9 cellular contexts compared by ENCODE assay signal in genomic region chr7:73971701-73972341, GRCh38. TPM values are rescaled to one million over a fixed set of nuclear protein-coding genes. Genes with fewer than 3 reads are reported as not detected.
DNase-seq lines count a peak whose midpoint lies in the region; ATAC-seq and TF ChIP-seq lines count a peak whose summit lies in the region.
"Had no signal": no experiment of that assay in that cellular context is flagged by ENCODE, and none has a peak within 500 bp of the region (broad histone marks: within the 10 kb centered on the region; RNA-seq: fewer than 3 reads in every experiment).

No MANE protein-coding gene starts in this region.

- no peak overlapping the region for H3K27ac Mint-ChIP-seq in progenitor cell of endocrine pancreas
- no peak overlapping the region for H3K27ac Mint-ChIP-seq in activated CD8-positive, alpha-beta T cell treated with anti-CD3 and anti-CD28 coated beads for 36 hours
- no peak overlapping the region for H3K27ac Mint-ChIP-seq in activated CD4-positive, alpha-beta T cell treated with anti-CD3 and anti-CD28 coated beads for 36 hours

- H3K9me3 Mint-ChIP-seq in progenitor cell of endocrine pancreas (ENCODE audit: low read depth) = no peaks in the 10 kb centered on the region
- no peaks in the 10 kb centered on the region for H3K9me3 Mint-ChIP-seq in activated CD8-positive, alpha-beta T cell treated with anti-CD3 and anti-CD28 coated beads for 36 hours
- no peaks in the 10 kb centered on the region for H3K9me3 Mint-ChIP-seq in activated CD4-positive, alpha-beta T cell treated with anti-CD3 and anti-CD28 coated beads for 36 hours (ENCODE audit: low read depth)

- no peak overlapping the region for H3K4me3 Mint-ChIP-seq in progenitor cell of endocrine pancreas (ENCODE audit: low read depth)
- H3K4me3 Mint-ChIP-seq in activated CD8-positive, alpha-beta T cell treated with anti-CD3 and anti-CD28 coated beads for 36 hours = no peak overlapping the region
- no peak overlapping the region for H3K4me3 Mint-ChIP-seq in activated CD4-positive, alpha-beta T cell treated with anti-CD3 and anti-CD28 coated beads for 36 hours

- H3K9me3 ChIP-seq in PC-3 (ENCODE audit: low read length) = no peaks in the 10 kb centered on the region

- H3K36me3 Mint-ChIP-seq in progenitor cell of endocrine pancreas (ENCODE audit: insufficient read depth) = no peaks in the 10 kb centered on the region
- H3K36me3 Mint-ChIP-seq in activated CD8-positive, alpha-beta T cell treated with anti-CD3 and anti-CD28 coated beads for 36 hours (ENCODE audit: low read depth) = no peaks in the 10 kb centered on the region
- H3K36me3 Mint-ChIP-seq in activated CD4-positive, alpha-beta T cell treated with anti-CD3 and anti-CD28 coated beads for 36 hours (ENCODE audit: low read depth) = no peaks in the 10 kb centered on the region

- DNase-seq in GM13976 (ENCODE audit: low spot score) = peak; percentile 42
- DNase-seq in PC-3 = peak; percentile 43
- no peak for DNase-seq in progenitor cell of endocrine pancreas (ENCODE audit: low spot score, unreplicated experiment)
- no peak for DNase-seq in GF-D8 (lab: John Stamatoyannopoulos, UW)
- DNase-seq in HuH-7 (ENCODE audit: low spot score) = no peak
- no peak for DNase-seq in activated CD8-positive, alpha-beta T cell treated with anti-CD3 and anti-CD28 coated beads for 36 hours
- DNase-seq in activated CD4-positive, alpha-beta T cell treated with anti-CD3 and anti-CD28 coated beads for 36 hours = no peak
- DNase-seq: activated gamma-delta T cell had no signal

- no peak overlapping the region for H2AFZ ChIP-seq in PC-3 (ENCODE audit: low read length)

- no peaks in the 10 kb centered on the region for H3K79me2 ChIP-seq in PC-3 (ENCODE audit: low read length)

- peaks cover 9% of the 10 kb centered on the region for H3K4me1 Mint-ChIP-seq in progenitor cell of endocrine pancreas (ENCODE audit: low read depth)
- no peaks in the 10 kb centered on the region for H3K4me1 Mint-ChIP-seq in activated CD8-positive, alpha-beta T cell treated with anti-CD3 and anti-CD28 coated beads for 36 hours (ENCODE audit: low read depth)
- H3K4me1 Mint-ChIP-seq in activated CD4-positive, alpha-beta T cell treated with anti-CD3 and anti-CD28 coated beads for 36 hours = no peaks in the 10 kb centered on the region

- no peaks in the 10 kb centered on the region for H4K20me1 ChIP-seq in PC-3 (ENCODE audit: low read length)

- intact Hi-C loops in PC-3 (cut with micrococcal nuclease) = no loop called here
- intact Hi-C loops in activated CD8-positive, alpha-beta T cell treated with anti-CD3 and anti-CD28 coated beads for 36 hours (cut with micrococcal nuclease) = no loop called here
- intact Hi-C loops in activated CD4-positive, alpha-beta T cell treated with anti-CD3 and anti-CD28 coated beads for 36 hours (cut with DNase I, micrococcal nuclease) = no loop called here

- no TSS peak for BruUV-seq in PC-3 (replicated peaks; lab: Mats Ljungman, UMichigan)

- POLR2A ChIA-PET in PC-3 (lab: Charles Lee; ENCODE audit: unreplicated experiment) = no interaction called here
- POLR2A ChIA-PET in activated CD8-positive, alpha-beta T cell treated with anti-CD3 and anti-CD28 coated beads for 36 hours (lab: Charles Lee) = no interaction called here
- POLR2A ChIA-PET in activated CD4-positive, alpha-beta T cell treated with anti-CD3 and anti-CD28 coated beads for 36 hours (lab: Charles Lee) = no interaction called here

- H3F3A ChIP-seq in PC-3 (ENCODE audit: low read length, unreplicated experiment) = no peaks in the 10 kb centered on the region

- no peaks in the 10 kb centered on the region for H3K36me3 ChIP-seq in PC-3 (ENCODE audit: low read depth, low read length)

- H3K27me3 ChIP-seq in PC-3 (ENCODE audit: low read length) = no peaks in the 10 kb centered on the region

- H3K4me3 ChIP-seq in PC-3 (ENCODE audit: low read length) = no peak overlapping the region

- H3K9ac ChIP-seq in PC-3 (ENCODE audit: low read length) = no peak overlapping the region

- TF ChIP-seq CTCF in GM13976 (IDR thresholded peaks at IDR 0.05; ENCODE audit: borderline replicate concordance, control extremely low read depth, extremely low read depth, insufficient read depth, missing control alignments) (no peak), PC-3 (conservative IDR thresholded peaks at IDR 0.05; ENCODE audit: low read depth, low read length) (peak; percentile 53), progenitor cell of endocrine pancreas (IDR thresholded peaks at IDR 0.05; ENCODE audit: unreplicated experiment) (peak; percentile 55)
- no peak for TF ChIP-seq CTCF in activated CD8-positive, alpha-beta T cell treated with anti-CD3 and anti-CD28 coated beads for 36 hours (IDR thresholded peaks at IDR 0.05)

- no peaks in the 10 kb centered on the region for H3K4me1 ChIP-seq in PC-3 (ENCODE audit: insufficient read depth, low read length)

- H3K27me3 Mint-ChIP-seq in progenitor cell of endocrine pancreas = peaks cover 9% of the 10 kb centered on the region
- H3K27me3 Mint-ChIP-seq in activated CD8-positive, alpha-beta T cell treated with anti-CD3 and anti-CD28 coated beads for 36 hours = peaks cover 3% of the 10 kb centered on the region
- H3K27me3 Mint-ChIP-seq in activated CD4-positive, alpha-beta T cell treated with anti-CD3 and anti-CD28 coated beads for 36 hours = no peaks in the 10 kb centered on the region

- ATAC-seq in PC-3 (peak; percentile 78), esophagus mucosa (peak; percentile 62)
- no peak for ATAC-seq in activated CD8-positive, alpha-beta T cell treated with anti-CD3 and anti-CD28 coated beads for 36 hours
- no peak for ATAC-seq in activated CD4-positive, alpha-beta T cell treated with anti-CD3 and anti-CD28 coated beads for 36 hours

- no peak overlapping the region for H3K4me2 ChIP-seq in PC-3 (ENCODE audit: low read length)

- no peaks in the 10 kb centered on the region for H3K9me2 ChIP-seq in PC-3 (replicated peaks; ENCODE audit: low read length)

- in situ Hi-C loops in GM13976 (cut with MboI; ENCODE audit: low sequenced_read_pairs, unreplicated experiment) = no loop called here

- H3K27ac ChIP-seq in PC-3 (ENCODE audit: low read length) = no peak overlapping the region

- CTCF ChIA-PET in PC-3 (lab: Charles Lee) = no interaction called here
- CTCF ChIA-PET in activated CD8-positive, alpha-beta T cell treated with anti-CD3 and anti-CD28 coated beads for 36 hours (lab: Charles Lee) = interaction anchor here (0.6 kb wide), 1 partner anchor 18 kb away, joined by 3 read pairs; no protein-coding TSS in a partner anchor
- CTCF ChIA-PET in activated CD4-positive, alpha-beta T cell treated with anti-CD3 and anti-CD28 coated beads for 36 hours (lab: Charles Lee) = no interaction called here

RNA-seq across cellular contexts. Expression of gene ELN, which starts 56.2 kb away (rescaled TPM):
- total RNA-seq in PC-3 (2014; rRNA removed) (0.07 TPM in 1 of 2 replicates, not detected in the other), esophagus mucosa (4.9 TPM), progenitor cell of endocrine pancreas (0.26 and 0.33 TPM in 2 replicates)
- total RNA-seq in activated CD8-positive, alpha-beta T cell treated with anti-CD3 and anti-CD28 coated beads for 36 hours = not detected
- not detected for total RNA-seq in activated CD4-positive, alpha-beta T cell treated with anti-CD3 and anti-CD28 coated beads for 36 hours

Comparison
In these comparisons a context has a peak if more than half of its experiments do, and no peak if none do; other contexts are left out.
1. DNase-seq: peak in GM13976 (single experiment) and PC-3 (single experiment); none in progenitor cell of endocrine pancreas (single experiment), GF-D8 (single experiment), HuH-7 (single experiment), activated CD8-positive, alpha-beta T cell treated with anti-CD3 and anti-CD28 coated beads for 36 hours (single experiment) and activated CD4-positive, alpha-beta T cell treated with anti-CD3 and anti-CD28 coated beads for 36 hours (single experiment).
2. CTCF ChIP-seq: peak in PC-3 (single experiment) and progenitor cell of endocrine pancreas (single experiment); none in GM13976 (single experiment) and activated CD8-positive, alpha-beta T cell treated with anti-CD3 and anti-CD28 coated beads for 36 hours (single experiment).
3. ATAC-seq: peak in PC-3 (single experiment) and esophagus mucosa (single experiment); none in activated CD8-positive, alpha-beta T cell treated with anti-CD3 and anti-CD28 coated beads for 36 hours (single experiment) and activated CD4-positive, alpha-beta T cell treated with anti-CD3 and anti-CD28 coated beads for 36 hours (single experiment).